ENCODE assay signal across 1 cellular context in genomic region chrX:55738969-55739368, GRCh38.
TF ChIP-seq lines count a peak whose summit lies in the region.

No MANE protein-coding gene starts in this region.

TF ChIP-seq in H1, 55 proteins besides CTCF, POLR2A, EP300 and RAD21:
- no peak for TF ChIP-seq E2F6 (IDR thresholded peaks at IDR 0.05)
- TF ChIP-seq CTBP2 (IDR thresholded peaks at IDR 0.05; ENCODE audit: borderline replicate concordance, insufficient read depth, insufficient read length, low read length): no peak
- no peak for TF ChIP-seq GTF2F1 (IDR thresholded peaks at IDR 0.05; ENCODE audit: borderline replicate concordance, low read depth, low read length)
- TF ChIP-seq TBP (IDR thresholded peaks at IDR 0.05; ENCODE audit: low read depth, low read length): no peak
- no peak for TF ChIP-seq FOSL1 (IDR thresholded peaks at IDR 0.05; ENCODE audit: insufficient read depth, low read depth, low read length)
- no peak for TF ChIP-seq TAF1 (IDR thresholded peaks at IDR 0.05; ENCODE audit: low read depth, low read length)
- no peak for TF ChIP-seq JUND (IDR thresholded peaks at IDR 0.05; ENCODE audit: low read length)
- no peak for TF ChIP-seq RFX5 (IDR thresholded peaks at IDR 0.05; ENCODE audit: borderline replicate concordance, low read depth, low read length)
- no peak for TF ChIP-seq SP4 (IDR thresholded peaks at IDR 0.05; ENCODE audit: low read length)
- no peak for TF ChIP-seq TCF12 (IDR thresholded peaks at IDR 0.05; ENCODE audit: low read depth, low read length)
- TF ChIP-seq TAF7 (optimal IDR thresholded peaks at IDR 0.05; ENCODE audit: borderline replicate concordance, low read depth, low read length): no peak
- no peak for TF ChIP-seq BRCA1 (IDR thresholded peaks at IDR 0.05; ENCODE audit: low read depth, low read length)
- TF ChIP-seq HDAC6 (IDR thresholded peaks at IDR 0.05; ENCODE audit: low read depth, low read length): no peak
- TF ChIP-seq RXRA (IDR thresholded peaks at IDR 0.05; ENCODE audit: insufficient read depth, low read depth, low read length): no peak
- no peak for TF ChIP-seq ZNF274 (IDR thresholded peaks at IDR 0.05; ENCODE audit: borderline replicate concordance, extremely low read depth, low read length)
- TF ChIP-seq KDM5A (IDR thresholded peaks at IDR 0.05; ENCODE audit: low read length): no peak
- TF ChIP-seq EGR1 (IDR thresholded peaks at IDR 0.05; ENCODE audit: borderline replicate concordance, low read depth, low read length): no peak
